Comparison of ENCODE assay signal across 16 cellular contexts in the genomic region with DNA sequence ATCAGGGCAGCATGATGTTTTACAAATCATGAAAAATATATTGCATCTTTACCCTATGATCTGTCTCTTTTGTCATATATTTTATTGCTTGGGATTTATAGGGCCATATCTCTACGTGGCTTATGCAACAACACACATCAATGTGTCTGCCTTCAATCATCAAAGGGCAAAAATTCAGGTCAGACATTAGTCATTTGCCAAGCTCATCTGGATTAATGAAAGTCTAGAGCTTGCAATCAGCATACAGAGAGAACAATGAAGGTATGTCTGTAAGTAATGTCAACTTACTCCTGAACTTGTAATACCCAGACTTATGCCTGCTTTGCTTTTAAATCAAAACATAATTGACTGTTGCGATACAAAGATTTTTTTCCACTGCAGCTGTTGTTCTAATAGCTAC.
"Had no signal": no experiment of that assay in that cellular context is flagged by ENCODE, and none has a peak within 500 bp of the region (broad histone marks: within the 10 kb centered on the region; RNA-seq: fewer than 3 reads in every experiment).

No MANE protein-coding gene starts in this region.

- H3K36me3 ChIP-seq: colonic mucosa, gastroesophageal sphincter, neutrophil, right atrium auricular region, sigmoid colon, suprapubic skin, thyroid gland had no signal

- ATAC-seq: gastroesophageal sphincter; left lobe of liver; mucosa of descending colon; naive thymus-derived CD8-positive, alpha-beta T cell; stimulated activated naive CD8-positive, alpha-beta T cell treated with anti-CD3 and anti-CD28 coated beads, Interleukin-15, Interleukin-2, amounts not matched to agents 100 U/mL and 50 U/mL, for 24 hours had no signal

- H3K4me1 ChIP-seq: colonic mucosa, gastroesophageal sphincter, right atrium auricular region, suprapubic skin, thyroid gland had no signal

- H3K27ac ChIP-seq: colonic mucosa, gastroesophageal sphincter, neutrophil, right atrium auricular region, sigmoid colon, suprapubic skin, thyroid gland had no signal

- H3K27me3 ChIP-seq: colonic mucosa, gastroesophageal sphincter, neutrophil, right atrium auricular region, sigmoid colon, suprapubic skin, thyroid gland had no signal

- H3K4me3 ChIP-seq: colonic mucosa, gastroesophageal sphincter, mucosa of descending colon, right atrium auricular region, sigmoid colon, suprapubic skin, thyroid gland had no signal

- DNase-seq: colonic mucosa; dermis blood vessel endothelial cell; glutamatergic neuron; islet precursor cell; mucosa of descending colon; naive thymus-derived CD8-positive, alpha-beta T cell; sigmoid colon; small intestine; stimulated activated CD4-positive, alpha-beta T cell treated with anti-CD3 and anti-CD28 coated beads, Interleukin-2, amount 100 ng/mL, for 48 hours; stimulated activated naive CD8-positive, alpha-beta T cell treated with anti-CD3 and anti-CD28 coated beads, Interleukin-15, Interleukin-2, amounts not matched to agents 100 U/mL and 50 U/mL, for 24 hours; thyroid gland had no signal

- H3K9me3 ChIP-seq: colonic mucosa, gastroesophageal sphincter, mucosa of descending colon, neutrophil, right atrium auricular region, sigmoid colon, suprapubic skin, thyroid gland had no signal
